8 cellular contexts compared by ENCODE assay signal in genomic region chr7:74454059-74454947, GRCh38. TPM values are rescaled to one million over a fixed set of nuclear protein-coding genes. Genes with fewer than 3 reads are reported as not detected.
DNase-seq lines count a peak whose midpoint lies in the region; ATAC-seq and TF ChIP-seq lines count a peak whose summit lies in the region.

No MANE protein-coding gene starts in this region.

- DNase-seq in AG04449 (ENCODE audit: low read depth, low spot score), result no peak
- DNase-seq in MCF 10A (ENCODE audit: unreplicated experiment), result no peak
- no peak for DNase-seq in KG1 (lab: John Stamatoyannopoulos, UW)

- H3K4me1 ChIP-seq in HUES64 (ENCODE audit: insufficient read depth, low read length), result no peaks in the 10 kb centered on the region; the same call in none of the 2 replicates
- H3K4me1 ChIP-seq in liver (ENCODE audit: control insufficient read depth in 4 of 4, insufficient read depth in 4 of 4, low read length in 3 of 4), result peaks cover 7 to 18% (median 12%) of the 10 kb centered on the region in 4 donors
- peaks cover 0 to 32% (median 27%) of the 10 kb centered on the region in 5 donors for H3K4me1 ChIP-seq in subcutaneous abdominal adipose tissue (ENCODE audit: control insufficient read depth in 5 of 5, insufficient read depth in 5 of 5, low read length in 5 of 5)

- CTCF ChIA-PET in AG04449 (lab: Yijun Ruan, JAX) (no interaction called here), MCF 10A (lab: Yijun Ruan, JAX) (no interaction called here)

- no peaks in the 10 kb centered on the region for H3K9me3 Mint-ChIP-seq in MCF 10A (ENCODE audit: unreplicated experiment)

- intact Hi-C loops in MCF 10A (cut with micrococcal nuclease), result loop anchor here (10.0 kb wide), 1 partner anchor 90 kb away; no protein-coding TSS in a partner anchor

- 3% methylated on average over 42 of the region's 54 CpGs for WGBS in HUES64
- WGBS in liver, result 6% methylated on average over 54 of the region's 54 CpGs

- H3K4me3 ChIP-seq in AG04449 (ENCODE audit: low read depth, low read length) (peak overlapping the region; percentile 64), HUES64 (ENCODE audit: low read length) (peak overlapping the region; percentile 68), liver (ENCODE audit: low read depth in 1 of 3, low read length in 3 of 3) (peak overlapping the region in 2 of 3 donors; percentile 18 to 87), subcutaneous abdominal adipose tissue (ENCODE audit: low read depth in 1 of 5, low read length in 5 of 5) (peak overlapping the region in 4 of 5 donors; percentile 27 to 58 (median 54))

- TF ChIP-seq RAD21 in liver (IDR thresholded peaks at IDR 0.05), result no peak

- ATAC-seq in HG03108 (IDR thresholded peaks at IDR 0.05; ENCODE audit: unreplicated experiment) (no peak), GM21576 (IDR thresholded peaks at IDR 0.05; ENCODE audit: unreplicated experiment) (no peak)

- no peaks in the 10 kb centered on the region for H3K27me3 ChIP-seq in HUES64 (ENCODE audit: insufficient read depth, low read length)
- no peaks in the 10 kb centered on the region for H3K27me3 ChIP-seq in liver (ENCODE audit: control insufficient read depth in 4 of 4, insufficient read depth in 4 of 4, low read length in 3 of 4)
- no peaks in the 10 kb centered on the region for H3K27me3 ChIP-seq in subcutaneous abdominal adipose tissue (ENCODE audit: control insufficient read depth in 5 of 5, insufficient read depth in 4 of 5, low read length in 5 of 5)

- TF ChIP-seq CTCF in AG04449 (IDR thresholded peaks at IDR 0.05; ENCODE audit: insufficient read depth, low read length, missing control alignments), result no peak
- TF ChIP-seq CTCF in MCF 10A (IDR thresholded peaks at IDR 0.05; ENCODE audit: unreplicated experiment), result no peak
- TF ChIP-seq CTCF in liver (IDR thresholded peaks at IDR 0.05; ENCODE audit: low read depth, low read length, missing input control), result no peak

- POLR2A ChIA-PET in AG04449 (lab: Yijun Ruan, JAX), result no interaction called here
- POLR2A ChIA-PET in MCF 10A (lab: Yijun Ruan, JAX), result interaction anchor here (6.6 kb wide), 1 partner anchor 26 kb away, joined by 101 read pairs; no protein-coding TSS in a partner anchor

- H3K36me3 ChIP-seq in HUES64 (ENCODE audit: insufficient read depth, low read length) (no peaks in the 10 kb centered on the region), liver (ENCODE audit: control insufficient read depth in 4 of 4, insufficient read depth in 3 of 4, low read depth in 1 of 4, low read length in 3 of 4) (no peaks in the 10 kb centered on the region), subcutaneous abdominal adipose tissue (ENCODE audit: control insufficient read depth in 5 of 5, insufficient read depth in 5 of 5, low read length in 5 of 5) (no peaks in the 10 kb centered on the region)

- no TSS peak for BruUV-seq in MCF 10A (replicated peaks; lab: Mats Ljungman, UMichigan)

- peaks cover 9% of the 10 kb centered on the region for H3K36me3 Mint-ChIP-seq in MCF 10A (ENCODE audit: insufficient read depth, unreplicated experiment)

- H3K27ac Mint-ChIP-seq in MCF 10A (ENCODE audit: low read depth, unreplicated experiment), result peak overlapping the region; percentile 58

- peak overlapping the region; percentile 71 for H3K4me3 Mint-ChIP-seq in MCF 10A (ENCODE audit: unreplicated experiment)

- peak overlapping the region; percentile 67 for H3K9ac ChIP-seq in HUES64 (ENCODE audit: low read depth, low read length)
- peak overlapping the region in 1 of 2 donors; percentile 19 for H3K9ac ChIP-seq in liver (ENCODE audit: low read depth in 1 of 2, low read length in 2 of 2)
- peak overlapping the region in 4 of 5 donors; percentile 45 to 69 (median 50) for H3K9ac ChIP-seq in subcutaneous abdominal adipose tissue (ENCODE audit: low read length in 5 of 5)

- no peaks in the 10 kb centered on the region for H3K27me3 Mint-ChIP-seq in MCF 10A (ENCODE audit: insufficient read depth, unreplicated experiment)

- H3K27ac ChIP-seq in HUES64 (ENCODE audit: low read depth, low read length) (peak overlapping the region; percentile 60; the same call in 1 of the 2 replicates), liver (ENCODE audit: low read depth in 1 of 2, low read length in 2 of 2) (peak overlapping the region in 1 of 2 donors; percentile 35), subcutaneous abdominal adipose tissue (ENCODE audit: low read depth, low read length) (peak overlapping the region; percentile 57)

- H3K9me3 ChIP-seq in HUES64 (ENCODE audit: insufficient read depth, low read depth, low read length), result no peaks in the 10 kb centered on the region
- H3K9me3 ChIP-seq in liver (ENCODE audit: control insufficient read depth in 4 of 4, low read length in 3 of 4), result no peaks in the 10 kb centered on the region
- H3K9me3 ChIP-seq in subcutaneous abdominal adipose tissue (ENCODE audit: control insufficient read depth in 5 of 5, low read length in 5 of 5), result no peaks in the 10 kb centered on the region

- H3K4me1 Mint-ChIP-seq in MCF 10A (ENCODE audit: insufficient read depth, unreplicated experiment), result peaks cover 29% of the 10 kb centered on the region

TF ChIP-seq in liver, 16 proteins besides CTCF, POLR2A, EP300 and RAD21:
- TF ChIP-seq RXRA (IDR thresholded peaks at IDR 0.05), result no peak
- no peak for TF ChIP-seq REST (IDR thresholded peaks at IDR 0.05)
- no peak for TF ChIP-seq MAX (IDR thresholded peaks at IDR 0.05)
- no peak for TF ChIP-seq HNF4A (conservative IDR thresholded peaks at IDR 0.05)
- TF ChIP-seq FOXA2 (IDR thresholded peaks at IDR 0.05), result no peak
- no peak for TF ChIP-seq JUND (IDR thresholded peaks at IDR 0.05)
- TF ChIP-seq HNF4G (IDR thresholded peaks at IDR 0.05), result no peak
- no peak for TF ChIP-seq TAF1 (conservative IDR thresholded peaks at IDR 0.05)
TF ChIP-seq in liver: peak in this region for 0.

RNA-seq across cellular contexts. Expression of gene GTF2IRD1, which starts 0.6 kb away (rescaled TPM):
- 22.4 TPM for polyA plus RNA-seq in HUES64 (2013, experiment 1 of 2)
- 31.5 TPM for polyA plus RNA-seq in HUES64 (2013, experiment 2 of 2)
- 77.6 and 83.1 TPM in 2 replicates for total RNA-seq in MCF 10A (2022)
- total RNA-seq in liver, result 1 to 10 TPM; 2.0 to 3.3 TPM
- polyA plus RNA-seq in liver, result 1 to 10 TPM; 3.3 to 7.4 TPM

Comparison
In these comparisons a context has a peak if more than half of its experiments do, and no peak if none do; other contexts are left out.
1. RNA of gene GTF2IRD1, which starts 0.6 kb away (total RNA-seq): 77.6 to 83.1 TPM in MCF 10A; 2.0 to 3.3 TPM in liver; every median in the first group is over 10 times any median in the second.
2. Peak in every context shown above with its lines, with median percentiles within 50 percentile points of each other: H3K4me3 ChIP-seq.